ENCODE assay signal across 8 cellular contexts in genomic region chr13:77026783-77027621, GRCh38. TPM values are rescaled to one million over a fixed set of nuclear protein-coding genes. Genes with fewer than 3 reads are reported as not detected.
A peak's percentile ranks its signal among the peaks of the same experiment; 100 is the strongest.
DNase-seq lines count a peak whose midpoint lies in the region; ATAC-seq and TF ChIP-seq lines count a peak whose summit lies in the region.

FBXL3 (minus strand) TSS chr13:77027159; CDS start chr13:77021860, 5,299 bp downstream.

- H3K4me2 ChIP-seq in BLaER1 treated with 17β-estradiol and CSF1 and Interleukin-3, amounts not matched to agents 10 nM and 100 nM = peak within 1 kb of the TSS; percentile 79 to 100 (median 88)

- peak within 1 kb of the TSS; percentile 96 to 99 (median 97) for H3K9ac ChIP-seq in BLaER1 treated with 17β-estradiol and CSF1 and Interleukin-3, amounts not matched to agents 10 nM and 100 nM

- H4K20me1 ChIP-seq in BLaER1 treated with 17β-estradiol and CSF1 and Interleukin-3, amounts not matched to agents 10 nM and 100 nM = peaks cover 34 to 45% (median 44%) of the 10 kb centered on the region in 11 experiments

- TF ChIP-seq CTCF in left lung (IDR thresholded peaks at IDR 0.05) = no peak

- H3K4me3 ChIP-seq in BLaER1 treated with 17β-estradiol and CSF1 and Interleukin-3, amounts not matched to agents 10 nM and 100 nM = peak within 1 kb of the TSS; percentile 91 to 98 (median 94)
- peak within 1 kb of the TSS; percentile 91 to 93 for H3K4me3 ChIP-seq in left lung

- peaks cover 0 to 22% (median 10%) of the 10 kb centered on the region in 11 experiments; a peak in 14 of 22 replicates for H3K36me3 ChIP-seq in BLaER1 treated with 17β-estradiol and CSF1 and Interleukin-3, amounts not matched to agents 10 nM and 100 nM
- H3K36me3 ChIP-seq in left lung = no peaks in the 10 kb centered on the region

- H3K4me1 ChIP-seq in BLaER1 treated with 17β-estradiol and CSF1 and Interleukin-3, amounts not matched to agents 10 nM and 100 nM = peaks cover 29 to 59% (median 43%) of the 10 kb centered on the region in 10 experiments
- peaks cover 27 to 57% of the 10 kb centered on the region in 2 donors for H3K4me1 ChIP-seq in left lung

- H3K9me3 ChIP-seq in BLaER1 treated with 17β-estradiol and CSF1 and Interleukin-3, amounts not matched to agents 10 nM and 100 nM (replicated peaks in 1 of 11) = peaks cover 0 to 8% (median 0%) of the 10 kb centered on the region in 11 experiments; a peak in 2 of 22 replicates
- no peaks in the 10 kb centered on the region for H3K9me3 ChIP-seq in left lung

- ATAC-seq in GM19324 (IDR thresholded peaks at IDR 0.05; ENCODE audit: low FRiP score, unreplicated experiment) (peak; percentile 82), HG03460 (IDR thresholded peaks at IDR 0.05; ENCODE audit: unreplicated experiment) (peak; percentile 57), left lung (peak; percentile 86)

- DNase-seq in NCI-H69 (lab: John Stamatoyannopoulos, UW) = peak; percentile 86
- DNase-seq in activated CD4-positive, alpha-beta T cell treated with anti-CD3 and anti-CD28 coated beads, Interleukin-2, amount 50 U/mL, for 24 hours (ENCODE audit: low read depth in 1 of 2, low spot score in 1 of 2) = peak; percentile 69 to 74
- DNase-seq in dedifferentiated amniotic fluid mesenchymal stem cell (ENCODE audit: extremely low spot score) = peak; percentile 74
- DNase-seq in left lung = peak; percentile 88 to 95
- DNase-seq in stimulated activated CD4-positive, alpha-beta T cell treated with anti-CD3 and anti-CD28 coated beads, Interleukin-2, amount 100 ng/mL, for 4 hours (ENCODE audit: low read depth) = peak; percentile 72

- no peaks in the 10 kb centered on the region for H3K27me3 ChIP-seq in BLaER1 treated with 17β-estradiol and CSF1 and Interleukin-3, amounts not matched to agents 10 nM and 100 nM
- H3K27me3 ChIP-seq in left lung = no peaks in the 10 kb centered on the region

- peak within 1 kb of the TSS; percentile 93 to 98 (median 97) for H3K27ac ChIP-seq in BLaER1 treated with 17β-estradiol and CSF1 and Interleukin-3, amounts not matched to agents 10 nM and 100 nM
- H3K27ac ChIP-seq in left lung = peak within 1 kb of the TSS; percentile 99

- intact Hi-C loops in left lung (cut with DNase I) = no loop called here

RNA-seq across cellular contexts. Expression of gene FBXL3, which starts in this region (rescaled TPM):
- total RNA-seq in left lung = 10 to 100 TPM; 38.8 to 46.1 TPM

Comparison
In these comparisons a context has a peak if more than half of its experiments do, and no peak if none do; other contexts are left out.
1. Peak in every context shown above with its lines: DNase-seq, ATAC-seq, H3K4me3 ChIP-seq and H3K27ac ChIP-seq.